In genomic region chr15:62119224-62119925, GRCh38 we compare ENCODE assay signal across 1 cellular context.
TF ChIP-seq lines count a peak whose summit lies in the region.

No MANE protein-coding gene starts in this region.

TF ChIP-seq in SK-N-SH, 30 proteins besides CTCF, POLR2A, EP300 and RAD21 (continued from another document):
- TF ChIP-seq IRF3 (IDR thresholded peaks at IDR 0.05; ENCODE audit: low read depth, low read length) = no peak
- peak; percentile 79 for TF ChIP-seq FOSL2 (IDR thresholded peaks at IDR 0.05; ENCODE audit: borderline replicate concordance, low read depth)
- no peak for TF ChIP-seq FOXM1 (IDR thresholded peaks at IDR 0.05; ENCODE audit: low read depth)
- TF ChIP-seq RXRA (IDR thresholded peaks at IDR 0.05; ENCODE audit: borderline replicate concordance, low read depth) = no peak
- TF ChIP-seq ELF1 (IDR thresholded peaks at IDR 0.05) = peak; percentile 84
TF ChIP-seq in SK-N-SH: peak in this region for 10.
